8 cellular contexts compared by ENCODE assay signal in genomic region chr11:73787643-73788537, GRCh38. TPM values are rescaled to one million over a fixed set of nuclear protein-coding genes. Genes with fewer than 3 reads are reported as not detected.
A peak's percentile ranks its signal among the peaks of the same experiment; 100 is the strongest.
DNase-seq lines count a peak whose midpoint lies in the region; ATAC-seq and TF ChIP-seq lines count a peak whose summit lies in the region.

Gene MRPL48, plus strand, starts transcription at chr11:73787874. Its CDS starts 98 bp downstream, at chr11:73787972.

- peak within 1 kb of the TSS; percentile 56 for H3K4me3 ChIP-seq in kidney epithelial cell (ENCODE audit: low read depth, low read length)

- peak; percentile 95 for ATAC-seq in GM19025 (IDR thresholded peaks at IDR 0.05; ENCODE audit: low read depth, unreplicated experiment)
- ATAC-seq in HG03354 (IDR thresholded peaks at IDR 0.05; ENCODE audit: poor library complexity, severe bottlenecking, unreplicated experiment), result peak; percentile 95

- no peak for TF ChIP-seq CTCF in kidney epithelial cell (IDR thresholded peaks at IDR 0.05; ENCODE audit: insufficient read depth, low read length, poor library complexity, severe bottlenecking)

- peak; percentile 96 for DNase-seq in AG08396 (ENCODE audit: low spot score)
- DNase-seq in NCI-H446 treated with DMSO at 0.1 percent for 48 hours (lab: John Stamatoyannopoulos, UW), result peak; percentile 94
- peak; percentile 85 for DNase-seq in activated CD4-positive, CD25-positive, alpha-beta regulatory T cell treated with anti-CD3 and anti-CD28 coated beads, Interleukin-2, amount 50 U/mL, for 72 hours
- DNase-seq in cerebellum (ENCODE audit: low spot score), result peak; percentile 91
- peak; percentile 70 for DNase-seq in kidney epithelial cell (ENCODE audit: low read depth)
- DNase-seq in stimulated activated CD4-positive, alpha-beta T cell treated with anti-CD3 and anti-CD28 coated beads, Interleukin-15, amount 100 ng/mL, for 48 hours (ENCODE audit: low read depth in 2 of 2), result peak; percentile 85 to 88

- no peaks in the 10 kb centered on the region for H3K27me3 ChIP-seq in kidney epithelial cell (ENCODE audit: control insufficient read depth, insufficient read depth, low read length)

- H3K36me3 ChIP-seq in kidney epithelial cell (ENCODE audit: control insufficient read depth, insufficient read depth, low read length), result no peaks in the 10 kb centered on the region

RNA-seq across cellular contexts. Expression of gene MRPL48, which starts in this region (rescaled TPM):
- 18.0 TPM for total RNA-seq in cerebellum
- total RNA-seq in kidney epithelial cell, result 37.0 and 52.4 TPM in 2 replicates

Comparison
In these comparisons a context has a peak if more than half of its experiments do, and no peak if none do; other contexts are left out.
1. Peak in every context shown above with its lines: DNase-seq, ATAC-seq and H3K4me3 ChIP-seq.